In the genomic region with DNA sequence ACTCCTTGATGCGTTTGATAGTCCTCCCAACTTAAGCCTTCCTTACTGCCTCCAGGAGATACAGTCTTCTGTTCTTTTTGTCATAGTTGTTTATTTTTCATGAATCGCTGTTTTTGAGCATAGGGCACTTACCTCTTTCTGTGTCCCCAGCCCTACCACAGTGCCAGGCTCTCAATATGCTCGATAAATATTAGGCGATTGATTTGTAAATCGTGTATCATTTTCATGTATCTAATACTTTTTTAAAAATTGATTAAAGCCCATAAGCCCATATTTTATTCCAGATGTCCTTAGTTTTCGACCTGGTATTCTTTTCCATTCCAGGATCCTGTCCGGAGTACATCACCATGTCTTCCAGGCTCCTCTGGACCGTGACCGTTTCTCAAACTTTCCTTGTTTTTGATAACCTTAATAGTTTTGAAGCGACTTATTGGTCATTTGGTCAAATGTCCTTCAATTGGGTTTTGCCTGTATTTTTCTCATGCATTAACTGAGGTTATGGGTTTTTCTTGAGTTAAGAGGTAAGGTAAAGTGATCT, we compare ENCODE assay signal across 7 cellular contexts. TPM values are rescaled to one million over a fixed set of nuclear protein-coding genes. Genes with fewer than 3 reads are reported as not detected.
DNase-seq lines count a peak whose midpoint lies in the region; ATAC-seq and TF ChIP-seq lines count a peak whose summit lies in the region.

No MANE protein-coding gene starts in this region.

- peak overlapping the region; percentile 88 for H3K4me2 ChIP-seq in fibroblast of lung (ENCODE audit: extremely low read depth, insufficient read depth, low read length)

- ATAC-seq in GM18868 (IDR thresholded peaks at IDR 0.05; ENCODE audit: unreplicated experiment) (peak; percentile 26), HG02571 (IDR thresholded peaks at IDR 0.05; ENCODE audit: unreplicated experiment) (peak; percentile 15)

- peaks cover 41% of the 10 kb centered on the region for H3K79me2 ChIP-seq in fibroblast of lung (ENCODE audit: control insufficient read depth, insufficient read depth, low read length)

- H3K27ac ChIP-seq in fibroblast of lung (ENCODE audit: insufficient read depth, low read length) (peak overlapping the region; percentile 98), skin epidermis (peak overlapping the region in 19 of 21 experiments; percentile 92 to 99 (median 97))

- no peaks in the 10 kb centered on the region for H3K9me3 ChIP-seq in fibroblast of lung (ENCODE audit: control insufficient read depth, insufficient read depth, low read depth, low read length)

- H3K27me3 ChIP-seq in fibroblast of lung (ENCODE audit: control insufficient read depth, insufficient read depth, low read length), result no peaks in the 10 kb centered on the region

- no peak for TF ChIP-seq CTCF in fibroblast of lung (conservative IDR thresholded peaks at IDR 0.05 in 1 of 2, IDR thresholded peaks at IDR 0.05 in 1 of 2; ENCODE audit: low read depth in 1 of 2, low read length in 2 of 2)

- peak overlapping the region; percentile 98 for H2AFZ ChIP-seq in fibroblast of lung (ENCODE audit: low read length)

- H3K9ac ChIP-seq in fibroblast of lung (ENCODE audit: insufficient read depth, low read length), result peak overlapping the region; percentile 94

- peak; percentile 27 for DNase-seq in RPMI7951 (ENCODE audit: low read depth)
- DNase-seq in fibroblast of lung (ENCODE audit: low read depth in 2 of 2), result peak in 1 of 2 donors; percentile 5
- no peak for DNase-seq in iPS-NIHi7 (ENCODE audit: extremely low spot score)
- DNase-seq in SKM-1 (lab: John Stamatoyannopoulos, UW; ENCODE audit: unreplicated experiment), result no peak

- H3K4me3 ChIP-seq in fibroblast of lung (replicated peaks in 1 of 4; ENCODE audit: control extremely low read depth in 1 of 4, insufficient read depth in 1 of 4, low read depth in 3 of 4, low read length in 4 of 4) (peak overlapping the region; percentile 68 to 99 (median 82)), skin epidermis (peak overlapping the region; percentile 75 to 86 (median 85))

- peaks cover 2% of the 10 kb centered on the region for H3K4me1 ChIP-seq in fibroblast of lung (ENCODE audit: control insufficient read depth, extremely low read depth, insufficient read depth, low read length)

- H3K36me3 ChIP-seq in fibroblast of lung (ENCODE audit: control insufficient read depth, insufficient read depth, low read length), result no peaks in the 10 kb centered on the region

- H4K20me1 ChIP-seq in fibroblast of lung (ENCODE audit: control insufficient read depth, extremely low read depth, insufficient read depth, low read length), result no peaks in the 10 kb centered on the region

RNA-seq across cellular contexts. Expression of a gene that starts 0.4 kb away (rescaled TPM):
- 391 and 396 TPM in 2 replicates for total RNA-seq in RPMI7951 (2014; rRNA removed; shearing (Covaris generic))
- total RNA-seq in fibroblast of lung, result 173 and 181 TPM in 2 replicates
- polyA plus RNA-seq in fibroblast of lung, result 148 and 156 TPM in 2 replicates
- 119 and 132 TPM in 2 replicates for polyA plus RNA-seq in fibroblast of lung (2012)
- polyA minus RNA-seq in fibroblast of lung (ENCODE audit: low replicate concordance), result 24.9 and 30.7 TPM in 2 replicates
